Comparison of ENCODE assay signal across 9 cellular contexts in genomic region chr11:65636810-65637557, GRCh38. TPM values are rescaled to one million over a fixed set of nuclear protein-coding genes. Genes with fewer than 3 reads are reported as not detected.
DNase-seq lines count a peak whose midpoint lies in the region; ATAC-seq and TF ChIP-seq lines count a peak whose summit lies in the region.
"Had no signal": no experiment of that assay in that cellular context is flagged by ENCODE, and none has a peak within 500 bp of the region (broad histone marks: within the 10 kb centered on the region; RNA-seq: fewer than 3 reads in every experiment).

No MANE protein-coding gene starts in this region.

- H3K27me3 Mint-ChIP-seq in CD4-positive, alpha-beta T cell: no peaks in the 10 kb centered on the region

- intact Hi-C loops in CD4-positive, alpha-beta T cell (cut with DNase I, micrococcal nuclease): no loop called here
- intact Hi-C loops in dorsolateral prefrontal cortex (cut with DNase I): no loop called here

- H3K27me3 ChIP-seq in CD4-positive, alpha-beta T cell (ENCODE audit: control insufficient read depth, insufficient read depth, low read length): no peaks in the 10 kb centered on the region
- H3K27me3 ChIP-seq in MG63: no peaks in the 10 kb centered on the region
- no peaks in the 10 kb centered on the region for H3K27me3 ChIP-seq in dorsolateral prefrontal cortex
- H3K27me3 ChIP-seq in neuron (ENCODE audit: insufficient read depth, low read length): no peaks in the 10 kb centered on the region

- H3K4me3 ChIP-seq in MG63 (peak overlapping the region; percentile 58), dorsolateral prefrontal cortex (peak overlapping the region in 4 of 59 donors; percentile 65 to 78 (median 74)), neuron (ENCODE audit: low read length) (peak overlapping the region; percentile 35)

- CTCF ChIA-PET in CD4-positive, alpha-beta T cell (lab: Charles Lee): interaction anchor here (0.8 to 2.2 kb wide), 4 partner anchors 11 to 223 kb away, joined by 3 to 10 read pairs (median 5); partner anchors contain the start of genes KAT5 and MUS81

- peak overlapping the region; percentile 97 for H3K4me3 Mint-ChIP-seq in CD4-positive, alpha-beta T cell

- H3K4me1 Mint-ChIP-seq in CD4-positive, alpha-beta T cell (ENCODE audit: low read depth): peaks cover 59% of the 10 kb centered on the region

- no peak overlapping the region for H2AFZ ChIP-seq in neuron (ENCODE audit: low read depth, low read length)

- H3K36me3 Mint-ChIP-seq in CD4-positive, alpha-beta T cell (ENCODE audit: low read depth): peaks cover 57% of the 10 kb centered on the region

- H3K9me3 ChIP-seq in CD4-positive, alpha-beta T cell (ENCODE audit: control insufficient read depth, low read length): no peaks in the 10 kb centered on the region
- H3K9me3 ChIP-seq in MG63 (no peaks in the 10 kb centered on the region), neuron (ENCODE audit: low read length) (no peaks in the 10 kb centered on the region)

- peak overlapping the region; percentile 100 for H3K27ac Mint-ChIP-seq in CD4-positive, alpha-beta T cell

- H3K36me3 ChIP-seq in MG63 (peaks cover 33% of the 10 kb centered on the region), neuron (ENCODE audit: insufficient read depth, low read length) (peaks cover 31% of the 10 kb centered on the region)

- no peak for DNase-seq in CD4-positive, alpha-beta T cell
- DNase-seq in MG63 (no peak), dorsolateral prefrontal cortex (no peak), HK-2 (ENCODE audit: unreplicated experiment) (no peak), hypothalamus (lab: John Stamatoyannopoulos, UW) (no peak)
- no peak for DNase-seq in activated effector memory CD4-positive, alpha-beta T cell treated with Interleukin-2 at 50 U/mL for 16 hours

- no peak for TF ChIP-seq CTCF in CD4-positive, alpha-beta T cell (IDR thresholded peaks at IDR 0.05)
- no peak for TF ChIP-seq CTCF in dorsolateral prefrontal cortex (IDR thresholded peaks at IDR 0.05 in 54 of 56, conservative IDR thresholded peaks at IDR 0.05 in 2 of 56; ENCODE audit: low read depth in 1 of 56, partially characterized antibody in 56 of 56)

- POLR2A ChIA-PET in CD4-positive, alpha-beta T cell (lab: Charles Lee): interaction anchor here (0.6 to 6.1 kb wide), 13 partner anchors 11 to 365 kb away, joined by 3 to 244 read pairs (median 4); partner anchors contain the start of genes BANF1, EIF1AD, KAT5 and MAP3K11

- no peak for ATAC-seq in CD4-positive, alpha-beta T cell (ENCODE audit: poor library complexity)
- ATAC-seq in GM21737 (IDR thresholded peaks at IDR 0.05; ENCODE audit: unreplicated experiment): no peak

- peaks cover 19% of the 10 kb centered on the region for H3K4me1 ChIP-seq in neuron (ENCODE audit: insufficient read depth, low read length)

- H3K27ac ChIP-seq in CD4-positive, alpha-beta T cell (ENCODE audit: low read depth, low read length): peak overlapping the region; percentile 95
- peak overlapping the region in 44 of 59 donors; percentile 7 to 94 (median 89) for H3K27ac ChIP-seq in dorsolateral prefrontal cortex

- H3K9me3 Mint-ChIP-seq in CD4-positive, alpha-beta T cell: no peaks in the 10 kb centered on the region

RNA-seq across cellular contexts. Expression of gene SIPA1, which starts 0.9 kb away (rescaled TPM):
- 100 to 1,000 TPM; 272 to 298 TPM for total RNA-seq in CD4-positive, alpha-beta T cell
- total RNA-seq in MG63 (2014; rRNA removed; shearing (Covaris generic); ENCODE audit: low replicate concordance): 28.2 and 33.6 TPM in 2 replicates
- 10 to 100 TPM in 119 of 120 experiments, 1 to 10 TPM in 1; 8.6 to 68.2 (median 26.7) TPM for total RNA-seq in dorsolateral prefrontal cortex

RNA-seq across cellular contexts. Expression of gene PCNX3, which starts 21.4 kb away (rescaled TPM):
- total RNA-seq in CD4-positive, alpha-beta T cell: 10 to 100 TPM; 37.3 to 40.5 TPM
- total RNA-seq in MG63 (2014; rRNA removed; shearing (Covaris generic); ENCODE audit: low replicate concordance): 9.8 and 21.0 TPM in 2 replicates
- 10 to 100 TPM; 25.1 to 44.9 (median 31.2) TPM for total RNA-seq in dorsolateral prefrontal cortex

RNA-seq across cellular contexts. Expression of gene MAP3K11, which starts 23.0 kb away (rescaled TPM):
- 10 to 100 TPM; 45.2 to 45.8 TPM for total RNA-seq in CD4-positive, alpha-beta T cell
- total RNA-seq in MG63 (2014; rRNA removed; shearing (Covaris generic); ENCODE audit: low replicate concordance): 22.2 and 48.8 TPM in 2 replicates
- 100 to 1,000 TPM in 4 of 120 experiments, 10 to 100 TPM in 116; 30.9 to 133 (median 57.4) TPM for total RNA-seq in dorsolateral prefrontal cortex

RNA-seq across cellular contexts. Expression of gene RELA, which starts 25.7 kb away (rescaled TPM):
- total RNA-seq in CD4-positive, alpha-beta T cell: 100 to 1,000 TPM; 379 to 382 TPM
- 42.2 and 56.1 TPM in 2 replicates for total RNA-seq in MG63 (2014; rRNA removed; shearing (Covaris generic); ENCODE audit: low replicate concordance)
- total RNA-seq in dorsolateral prefrontal cortex: 10 to 100 TPM; 28.1 to 93.7 (median 48.2) TPM

RNA-seq across cellular contexts. Expression of gene KCNK7, which starts 41.4 kb away (rescaled TPM):
- total RNA-seq in CD4-positive, alpha-beta T cell: 1 to 10 TPM; 4.9 to 5.0 TPM
- total RNA-seq in MG63 (2014; rRNA removed; shearing (Covaris generic); ENCODE audit: low replicate concordance): not detected in 2 replicates
- total RNA-seq in dorsolateral prefrontal cortex: 10 to 100 TPM in 3 of 120 experiments, 1 to 10 TPM in 114, under 1 TPM in 3; 0.74 to 10.5 (median 4.1) TPM
- total RNA-seq: HT1080 had no signal
